Comparison of ENCODE assay signal across 31 cellular contexts in genomic region chr4:141415651-141416050, GRCh38.
"Had no signal": no experiment of that assay in that cellular context is flagged by ENCODE, and none has a peak within 500 bp of the region (broad histone marks: within the 10 kb centered on the region; RNA-seq: fewer than 3 reads in every experiment).

No MANE protein-coding gene starts in this region.

- H3K27me3 ChIP-seq: adrenal gland, ascending aorta, body of pancreas, brain microvascular endothelial cell, breast epithelium, cardiac muscle cell had no signal

- H3K36me3 ChIP-seq: adrenal gland, ascending aorta, brain microvascular endothelial cell, breast epithelium, cardiac muscle cell had no signal

- H3K4me3 ChIP-seq: adrenal gland, ascending aorta, body of pancreas, breast epithelium, cardiac muscle cell had no signal

- H3K27ac ChIP-seq: adrenal gland, ascending aorta, body of pancreas, brain microvascular endothelial cell, breast epithelium, cardiac muscle cell had no signal

- DNase-seq: activated effector memory CD4-positive, alpha-beta T cell treated with anti-CD3 and anti-CD28 coated beads, Interleukin-2, amount 50 U/mL, for 16 hours; activated effector memory CD4-positive, alpha-beta T cell treated with Interleukin-2 at 50 U/mL for 16 hours; activated gamma-delta T cell; activated gamma-delta T cell treated with Interleukin-2 at 50 U/mL for 16 hours; activated naive CD4-positive, alpha-beta T cell; activated naive CD4-positive, alpha-beta T cell treated with anti-CD3 and anti-CD28 coated beads for 36 hours; activated naive CD4-positive, alpha-beta T cell treated with anti-CD3 and anti-CD28 coated beads, Interleukin-2, amount 10 ng/mL, durations not matched to agents 7 days and 5 days; activated naive CD4-positive, alpha-beta T cell treated with anti-CD3 and anti-CD28 coated beads, Interleukin-2, amount 50 U/mL, for 16 hours; activated naive CD4-positive, alpha-beta T cell treated with Interleukin-2 at 50 U/mL for 16 hours; activated naive CD8-positive, alpha-beta T cell treated with anti-CD3 and anti-CD28 coated beads for 36 hours; activated naive CD8-positive, alpha-beta T cell treated with anti-CD3 and anti-CD28 coated beads, Interleukin-2, amount 10 ng/mL, durations not matched to agents 7 days and 5 days; activated naive CD8-positive, alpha-beta T cell treated with anti-CD3 and anti-CD28 coated beads, Interleukin-2, amount 50 U/mL, for 24 hours; activated T-cell treated with anti-CD3 and anti-CD28 coated beads, Interleukin-2, amount 50 U/mL, for 24 hours; activated T-cell treated with anti-CD3 and anti-CD28 coated beads, Interleukin-2, amount 50 U/mL, for 4 hours; activated T-cell treated with anti-CD3 and anti-CD28 coated beads, Interleukin-2, amount 50 U/mL, for 48 hours; activated T-cell treated with anti-CD3 and anti-CD28 coated beads, Interleukin-2, amount 50 U/mL, for 72 hours; adrenal gland; amniotic stem cell; amygdala; anterior cingulate cortex; aorta; body of pancreas; brain microvascular endothelial cell; caudate nucleus; central memory CD4-positive, alpha-beta T cell; cerebellar nuclear complex had no signal

- H3K4me1 ChIP-seq: adrenal gland, body of pancreas, breast epithelium had no signal

- H3K9me3 ChIP-seq: ascending aorta, body of pancreas, breast epithelium had no signal

- ATAC-seq: activated naive CD4-positive, alpha-beta T cell treated with anti-CD3 and anti-CD28 coated beads, Interleukin-2, amount 50 U/mL, for 72 hours; activated naive CD8-positive, alpha-beta T cell treated with anti-CD3 and anti-CD28 coated beads, Interleukin-2, amount 50 U/mL, for 24 hours; activated T-cell treated with anti-CD3 and anti-CD28 coated beads, Interleukin-2, amount 50 U/mL, for 4 hours; activated T-cell treated with anti-CD3 and anti-CD28 coated beads, Interleukin-2, amount 50 U/mL, for 72 hours; activated T-helper 17 cell treated with anti-CD3 and anti-CD28 coated beads, Interleukin-2, amount 50 U/mL, for 72 hours; body of pancreas had no signal
